22 cellular contexts compared by ENCODE assay signal in the genomic region with DNA sequence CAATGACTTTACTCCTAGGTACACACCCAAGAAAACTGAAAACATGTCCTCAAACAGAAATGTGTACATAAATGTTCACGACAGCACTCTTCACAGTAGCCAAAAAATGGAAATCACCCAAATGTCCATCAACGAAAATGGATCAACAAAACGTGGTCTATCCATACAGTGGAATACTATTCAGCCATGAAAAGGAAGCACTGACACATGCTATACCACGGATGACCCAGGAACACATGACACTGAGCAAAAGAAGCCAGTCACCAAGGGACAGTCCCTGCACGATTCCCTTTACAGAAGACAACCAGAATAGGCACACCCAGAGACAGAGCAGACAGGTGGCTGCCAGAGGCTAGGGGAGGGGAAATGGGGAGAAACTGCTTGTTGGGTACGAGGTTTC. TPM values are rescaled to one million over a fixed set of nuclear protein-coding genes. Genes with fewer than 3 reads are reported as not detected.
"Had no signal": no experiment of that assay in that cellular context is flagged by ENCODE, and none has a peak within 500 bp of the region (broad histone marks: within the 10 kb centered on the region; RNA-seq: fewer than 3 reads in every experiment).

No MANE protein-coding gene starts in this region.

- H3K4me3 ChIP-seq: breast epithelium, Peyer's patch, SJCRH30 had no signal

- H3K4me1 ChIP-seq: breast epithelium, Peyer's patch, SJCRH30 had no signal

- H3K9me3 ChIP-seq: breast epithelium, Peyer's patch had no signal

- DNase-seq: activated CD4-positive, alpha-beta T cell treated with anti-CD3 and anti-CD28 coated beads for 4 hours; activated CD8-positive, alpha-beta memory T cell treated with anti-CD3 and anti-CD28 coated beads, Interleukin-2, amount 50 U/mL, for 4 hours; activated CD8-positive, alpha-beta T cell treated with anti-CD3 and anti-CD28 coated beads for 36 hours; activated T-cell treated with anti-CD3 and anti-CD28 coated beads, Interleukin-2, amount 50 U/mL, for 72 hours; aorta; caudate nucleus; NCI-H1092; NCI-H1417 treated with DMSO at 0.1 percent for 48 hours; NCI-H1694; NCI-H2029; NCI-H345; NCI-H510A treated with DMSO at 0.1 percent for 48 hours; NCI-H69; NK-92 treated with Interleukin-12 subunit alpha and Interleukin-12 subunit beta, amount 100 ng/mL, for 24 hours; Peyer's patch; Right ventricle myocardium superior; SJCRH30 had no signal

- H3K27me3 ChIP-seq: breast epithelium, Peyer's patch, SJCRH30 had no signal

- ATAC-seq: activated CD4-positive, CD25-positive, alpha-beta regulatory T cell treated with anti-CD3 and anti-CD28 coated beads, Interleukin-2, amount 50 U/mL, for 24 hours; activated CD8-positive, alpha-beta T cell treated with anti-CD3 and anti-CD28 coated beads for 36 hours; activated T-cell treated with anti-CD3 and anti-CD28 coated beads, Interleukin-2, amount 50 U/mL, for 72 hours had no signal

- H3K27ac ChIP-seq: breast epithelium, Peyer's patch, RWPE1, SJCRH30 had no signal

RNA-seq across cellular contexts. Expression of a gene that starts 21.4 kb away (rescaled TPM):
- total RNA-seq: Peyer's patch had no signal

RNA-seq across cellular contexts. Expression of a gene that starts 32.5 kb away (rescaled TPM):
- total RNA-seq: activated CD8-positive, alpha-beta T cell treated with anti-CD3 and anti-CD28 coated beads for 36 hours; activated T-cell treated with anti-CD3 and anti-CD28 coated beads, Interleukin-2, amount 50 U/mL, for 72 hours; aorta; breast epithelium; cerebellum; MCF 10A; Peyer's patch; Right ventricle myocardium superior; SJCRH30 had no signal
- polyA plus RNA-seq: aorta had no signal

RNA-seq across cellular contexts. Expression of a gene that starts 39.5 kb away (rescaled TPM):
- total RNA-seq: activated CD8-positive, alpha-beta T cell treated with anti-CD3 and anti-CD28 coated beads for 36 hours; activated T-cell treated with anti-CD3 and anti-CD28 coated beads, Interleukin-2, amount 50 U/mL, for 72 hours; aorta; cerebellum; Right ventricle myocardium superior; SJCRH30 had no signal
